ENCODE assay signal across 9 cellular contexts in the genomic region with DNA sequence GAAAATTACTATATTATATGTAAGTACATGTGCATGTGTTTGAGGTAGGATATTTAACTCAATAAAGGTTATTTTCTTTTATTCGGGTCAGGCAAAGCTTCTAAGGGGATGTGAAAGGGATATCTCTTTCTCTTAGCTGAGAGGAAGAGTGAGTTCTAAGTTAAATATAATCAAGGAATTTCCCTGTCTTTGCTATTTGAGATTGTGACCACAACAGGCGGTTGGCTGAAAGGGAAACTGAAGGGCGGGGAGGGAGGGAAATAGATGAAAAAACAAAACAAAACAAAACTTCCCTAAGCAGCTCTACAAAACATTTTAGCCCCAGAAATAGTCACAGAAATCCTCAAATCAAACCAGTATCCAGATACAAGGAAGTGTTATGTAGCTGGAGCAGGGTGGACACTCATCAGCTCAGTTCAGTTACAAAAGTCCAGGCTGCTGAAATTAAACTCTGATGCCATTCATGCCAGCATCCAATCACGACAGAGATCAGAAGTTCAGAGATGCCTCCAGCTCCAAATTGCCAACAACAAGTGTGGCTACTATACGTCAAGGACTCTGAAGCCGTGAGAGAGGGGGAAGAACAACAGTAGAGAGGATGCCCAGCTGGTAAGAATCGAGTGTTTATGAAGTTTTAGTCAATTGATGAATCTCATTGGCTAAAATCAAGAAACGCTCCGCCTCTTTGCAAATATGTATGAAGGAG. TPM values are rescaled to one million over a fixed set of nuclear protein-coding genes. Genes with fewer than 3 reads are reported as not detected.
DNase-seq lines count a peak whose midpoint lies in the region; ATAC-seq and TF ChIP-seq lines count a peak whose summit lies in the region.
"Had no signal": no experiment of that assay in that cellular context is flagged by ENCODE, and none has a peak within 500 bp of the region (broad histone marks: within the 10 kb centered on the region; RNA-seq: fewer than 3 reads in every experiment).

No MANE protein-coding gene starts in this region.

- H3K9me2 ChIP-seq in DOHH2 (replicated peaks; ENCODE audit: control insufficient read depth, low read length): no peaks in the 10 kb centered on the region
- no peaks in the 10 kb centered on the region for H3K9me2 ChIP-seq in Loucy (replicated peaks; ENCODE audit: low read depth, low read length)

- no peak for TF ChIP-seq EP300 in gastroesophageal sphincter (IDR thresholded peaks at IDR 0.05)

- H3K27me3 ChIP-seq in DOHH2 (ENCODE audit: control insufficient read depth, low read length) (no peaks in the 10 kb centered on the region), Loucy (ENCODE audit: insufficient read depth, low read length, poor library complexity, severe bottlenecking) (no peaks in the 10 kb centered on the region), gastroesophageal sphincter (no peaks in the 10 kb centered on the region)
- H3K27me3 ChIP-seq: suprapubic skin had no signal

- H2AFZ ChIP-seq in Loucy (ENCODE audit: low read length): peak overlapping the region; percentile 64

- WGBS in gastroesophageal sphincter (ENCODE audit: low coverage in 1 of 2), 2 donors: 71 to 72% methylated on average over 7 to 9 of the region's 9 CpGs

- peak overlapping the region; percentile 66 for H3K4me2 ChIP-seq in DOHH2 (ENCODE audit: low read length)
- H3K4me2 ChIP-seq in Loucy (ENCODE audit: low read depth, low read length, poor library complexity, severe bottlenecking): peak overlapping the region; percentile 23

- no peak for TF ChIP-seq POLR2A in gastroesophageal sphincter (IDR thresholded peaks at IDR 0.05)

- H3K4me1 ChIP-seq in DOHH2 (ENCODE audit: control insufficient read depth, low read length) (peaks cover 39% of the 10 kb centered on the region), Loucy (ENCODE audit: insufficient read depth, low read length, poor library complexity, severe bottlenecking) (peaks cover 34% of the 10 kb centered on the region), gastroesophageal sphincter (peaks cover 0 to 6% (median 0%) of the 10 kb centered on the region in 3 donors)

- DNase-seq in NCI-H2227 treated with DMSO at 0.1 percent for 48 hours (lab: John Stamatoyannopoulos, UW): no peak
- no peak for DNase-seq in mucosa of gallbladder (ENCODE audit: low spot score)
- DNase-seq in SKM-1 treated with dmso at 0.1 percent for 144 hours (lab: John Stamatoyannopoulos, UW; ENCODE audit: unreplicated experiment): no peak

- ATAC-seq in GM21526 (IDR thresholded peaks at IDR 0.05; ENCODE audit: low FRiP score, unreplicated experiment): peak; percentile 47
- ATAC-seq in gastroesophageal sphincter: peak; percentile 19
- no peak for ATAC-seq in GM21360 (IDR thresholded peaks at IDR 0.05; ENCODE audit: unreplicated experiment)

- H3K4me3 ChIP-seq in DOHH2 (ENCODE audit: low read length): peak overlapping the region; percentile 71
- peak overlapping the region; percentile 27 for H3K4me3 ChIP-seq in Loucy (ENCODE audit: low read length, poor library complexity, severe bottlenecking)
- peak overlapping the region; percentile 12 to 13 for H3K4me3 ChIP-seq in gastroesophageal sphincter
- H3K4me3 ChIP-seq: suprapubic skin had no signal

- H4K20me1 ChIP-seq in DOHH2 (ENCODE audit: control insufficient read depth, insufficient read depth, low read depth, low read length) (no peaks in the 10 kb centered on the region), Loucy (ENCODE audit: insufficient read depth, low read length, poor library complexity, severe bottlenecking) (no peaks in the 10 kb centered on the region)

- H3K9me3 ChIP-seq in DOHH2 (ENCODE audit: control insufficient read depth, insufficient read depth, low read length): no peaks in the 10 kb centered on the region
- H3K9me3 ChIP-seq in Loucy (ENCODE audit: insufficient read depth, low read depth, low read length): no peaks in the 10 kb centered on the region
- no peaks in the 10 kb centered on the region for H3K9me3 ChIP-seq in gastroesophageal sphincter
- H3K9me3 ChIP-seq: suprapubic skin had no signal

- H3K36me3 ChIP-seq in DOHH2 (ENCODE audit: control insufficient read depth, low read length): no peaks in the 10 kb centered on the region
- H3K36me3 ChIP-seq in Loucy (ENCODE audit: insufficient read depth, low read length): no peaks in the 10 kb centered on the region
- no peaks in the 10 kb centered on the region for H3K36me3 ChIP-seq in gastroesophageal sphincter
- H3K36me3 ChIP-seq: suprapubic skin had no signal

- peak overlapping the region; percentile 18 for H3K9ac ChIP-seq in Loucy (ENCODE audit: low read depth, low read length, poor library complexity, severe bottlenecking)

- H3K79me2 ChIP-seq in DOHH2 (ENCODE audit: control insufficient read depth, low read length) (peaks cover 27% of the 10 kb centered on the region), Loucy (ENCODE audit: insufficient read depth, low read length) (no peaks in the 10 kb centered on the region)

- no peak for TF ChIP-seq CTCF in DOHH2 (IDR thresholded peaks at IDR 0.05; ENCODE audit: low read depth, low read length, poor library complexity, severe bottlenecking)
- no peak for TF ChIP-seq CTCF in Loucy (conservative IDR thresholded peaks at IDR 0.05; ENCODE audit: low read length)
- TF ChIP-seq CTCF in gastroesophageal sphincter (IDR thresholded peaks at IDR 0.05): no peak

- H3K27ac ChIP-seq in DOHH2 (ENCODE audit: low read depth, low read length) (peak overlapping the region; percentile 82), gastroesophageal sphincter (no peak overlapping the region)

- 0 out of 2 replicates have a peak, but pooled peaks cover 2% of the 10 kb centered on the region for H3F3A ChIP-seq in DOHH2 (ENCODE audit: control insufficient read depth, insufficient read depth)
- no peaks in the 10 kb centered on the region for H3F3A ChIP-seq in Loucy (ENCODE audit: low read depth)

RNA-seq across cellular contexts. Expression of gene TP63, which starts 0.4 kb away (rescaled TPM):
- total RNA-seq in gastroesophageal sphincter (1 to 10 TPM in 2 of 4 donors, under 1 TPM in 1, not detected in 1; 0.13 to 7.4 (median 3.4) TPM), mucosa of gallbladder (0.06 TPM)

Comparison
In these comparisons a context has a peak if more than half of its experiments do, and no peak if none do; other contexts are left out.
1. H3K4me3 ChIP-seq: peak in every context shown above with its lines; median percentile 71 in DOHH2; 27 in Loucy; 12 in gastroesophageal sphincter.